Comparison of ENCODE assay signal across 21 cellular contexts in genomic region chr12:1670244-1670814, GRCh38. TPM values are rescaled to one million over a fixed set of nuclear protein-coding genes. Genes with fewer than 3 reads are reported as not detected.
A peak's percentile ranks its signal among the peaks of the same experiment; 100 is the strongest.
DNase-seq lines count a peak whose midpoint lies in the region; ATAC-seq and TF ChIP-seq lines count a peak whose summit lies in the region.
"Had no signal": no experiment of that assay in that cellular context is flagged by ENCODE, and none has a peak within 500 bp of the region (broad histone marks: within the 10 kb centered on the region; RNA-seq: fewer than 3 reads in every experiment).

No MANE protein-coding gene starts in this region.

- H3K4me3 Mint-ChIP-seq in natural killer cell (no peak overlapping the region), endodermal cell (no peak overlapping the region), type B pancreatic cell (no peak overlapping the region)
- H3K4me3 Mint-ChIP-seq in natural killer cell treated with Interleukin-12 subunit alpha and Interleukin-12 subunit beta and Interleukin-15 and Interleukin-18, amount 100 ng/mL, for 72 hours: no peak overlapping the region
- H3K4me3 Mint-ChIP-seq: activated T-cell treated with anti-CD3 and anti-CD28 coated beads, Interleukin-2, amount 50 U/mL, for 4 hours; brain; CD4-positive, alpha-beta memory T cell; memory B cell; neural crest cell; stimulated activated naive CD8-positive, alpha-beta T cell treated with anti-CD3 and anti-CD28 coated beads, Interleukin-15, amount 100 ng/mL, for 72 hours had no signal

- 82 to 93% methylated on average over 8 to 11 of the region's 11 CpGs for WGBS in endodermal cell (ENCODE audit: insufficient coverage in 1 of 2, insufficient read length in 1 of 2), 2 experiments

- DNase-seq in natural killer cell (no peak), endodermal cell (peak; percentile 45), type B pancreatic cell (ENCODE audit: extremely low spot score, unreplicated experiment) (no peak), NCI-H1048 (lab: John Stamatoyannopoulos, UW) (no peak), hepatic stellate cell (ENCODE audit: low spot score) (no peak), NCI-H187 treated with DMSO at 0.1 percent for 48 hours (lab: John Stamatoyannopoulos, UW) (no peak)
- no peak for DNase-seq in natural killer cell treated with Interleukin-12 subunit alpha and Interleukin-12 subunit beta and Interleukin-15 and Interleukin-18, amount 100 ng/mL, for 72 hours (ENCODE audit: low spot score)
- DNase-seq: activated T-cell treated with anti-CD3 and anti-CD28 coated beads, Interleukin-2, amount 50 U/mL, for 4 hours; CD4-positive, alpha-beta memory T cell; GOT3; IMR-90; MM.1S; NCI-H1694 treated with DMSO at 0.1 percent for 48 hours; NCI-H446 treated with DMSO at 0.1 percent for 48 hours; retina; stimulated activated naive CD8-positive, alpha-beta T cell treated with anti-CD3 and anti-CD28 coated beads, Interleukin-15, amount 100 ng/mL, for 72 hours had no signal

- TF ChIP-seq CTCF in natural killer cell (IDR thresholded peaks at IDR 0.05) (no peak), endodermal cell (conservative IDR thresholded peaks at IDR 0.05) (no peak), type B pancreatic cell (conservative IDR thresholded peaks at IDR 0.05) (no peak)

- H3K36me3 Mint-ChIP-seq in natural killer cell: no peaks in the 10 kb centered on the region
- no peaks in the 10 kb centered on the region for H3K36me3 Mint-ChIP-seq in natural killer cell treated with Interleukin-12 subunit alpha and Interleukin-12 subunit beta and Interleukin-15 and Interleukin-18, amount 100 ng/mL, for 72 hours
- no peaks in the 10 kb centered on the region for H3K36me3 Mint-ChIP-seq in endodermal cell (ENCODE audit: low read depth)
- peaks cover 12% of the 10 kb centered on the region for H3K36me3 Mint-ChIP-seq in type B pancreatic cell
- H3K36me3 Mint-ChIP-seq: activated naive CD4-positive, alpha-beta T cell treated with anti-CD3 and anti-CD28 coated beads, Interleukin-2, amount 50 U/mL, for 72 hours; brain; CD4-positive, alpha-beta memory T cell; memory B cell had no signal

- no peaks in the 10 kb centered on the region for H3K27me3 Mint-ChIP-seq in natural killer cell (ENCODE audit: low read depth in 2 of 2)
- H3K27me3 Mint-ChIP-seq in natural killer cell treated with Interleukin-12 subunit alpha and Interleukin-12 subunit beta and Interleukin-15 and Interleukin-18, amount 100 ng/mL, for 72 hours: no peaks in the 10 kb centered on the region
- H3K27me3 Mint-ChIP-seq in endodermal cell (ENCODE audit: insufficient read depth): no peaks in the 10 kb centered on the region
- H3K27me3 Mint-ChIP-seq in type B pancreatic cell: peaks cover 12% of the 10 kb centered on the region
- H3K27me3 Mint-ChIP-seq: CD4-positive, alpha-beta memory T cell; stimulated activated naive CD8-positive, alpha-beta T cell treated with anti-CD3 and anti-CD28 coated beads, Interleukin-15, amount 100 ng/mL, for 72 hours had no signal

- H3K4me1 ChIP-seq in endodermal cell (ENCODE audit: control insufficient read depth, insufficient read depth, low read length): no peaks in the 10 kb centered on the region
- H3K4me1 ChIP-seq in mucosa of rectum (ENCODE audit: control insufficient read depth in 2 of 2, insufficient read depth in 2 of 2, low read length in 2 of 2): peaks cover 28 to 52% of the 10 kb centered on the region in 2 donors

- intact Hi-C loops in natural killer cell (cut with micrococcal nuclease): no loop called here

- H3K36me3 ChIP-seq in endodermal cell (ENCODE audit: control insufficient read depth, insufficient read depth, low read length) (no peaks in the 10 kb centered on the region), mucosa of rectum (ENCODE audit: control insufficient read depth in 2 of 2, insufficient read depth in 2 of 2, low read length in 2 of 2) (no peaks in the 10 kb centered on the region)

- no peaks in the 10 kb centered on the region for H3K9me3 ChIP-seq in endodermal cell (ENCODE audit: control insufficient read depth, low read length)
- no peaks in the 10 kb centered on the region for H3K9me3 ChIP-seq in mucosa of rectum (ENCODE audit: control insufficient read depth in 2 of 2, low read length in 2 of 2)

- no peaks in the 10 kb centered on the region for H3K27me3 ChIP-seq in endodermal cell (ENCODE audit: control insufficient read depth, insufficient read depth, low read length, poor library complexity, severe bottlenecking)
- H3K27me3 ChIP-seq in mucosa of rectum (ENCODE audit: control insufficient read depth in 2 of 2, insufficient read depth in 2 of 2, low read length in 2 of 2): no peaks in the 10 kb centered on the region

- H3K27ac Mint-ChIP-seq in natural killer cell: peak overlapping the region; percentile 88 to 93
- H3K27ac Mint-ChIP-seq in natural killer cell treated with Interleukin-12 subunit alpha and Interleukin-12 subunit beta and Interleukin-15 and Interleukin-18, amount 100 ng/mL, for 72 hours: peak overlapping the region in 1 of 2 donors; percentile 7
- H3K27ac Mint-ChIP-seq in endodermal cell: no peak overlapping the region
- peak overlapping the region; percentile 99 for H3K27ac Mint-ChIP-seq in type B pancreatic cell
- H3K27ac Mint-ChIP-seq: activated naive CD4-positive, alpha-beta T cell treated with anti-CD3 and anti-CD28 coated beads, Interleukin-2, amount 50 U/mL, for 72 hours; memory B cell; stimulated activated naive CD8-positive, alpha-beta T cell treated with anti-CD3 and anti-CD28 coated beads, Interleukin-15, amount 100 ng/mL, for 72 hours had no signal

- H3K9ac ChIP-seq in endodermal cell (ENCODE audit: extremely low read depth, low read length, poor library complexity, severe bottlenecking) (no peak overlapping the region), mucosa of rectum (ENCODE audit: low read depth in 1 of 2, low read length in 2 of 2) (peak overlapping the region; percentile 70)

- no peaks in the 10 kb centered on the region for H3K9me3 Mint-ChIP-seq in natural killer cell
- peaks cover 2% of the 10 kb centered on the region for H3K9me3 Mint-ChIP-seq in natural killer cell treated with Interleukin-12 subunit alpha and Interleukin-12 subunit beta and Interleukin-15 and Interleukin-18, amount 100 ng/mL, for 72 hours
- no peaks in the 10 kb centered on the region for H3K9me3 Mint-ChIP-seq in endodermal cell
- H3K9me3 Mint-ChIP-seq in type B pancreatic cell: peaks cover 7% of the 10 kb centered on the region
- H3K9me3 Mint-ChIP-seq: activated naive CD4-positive, alpha-beta T cell treated with anti-CD3 and anti-CD28 coated beads, Interleukin-2, amount 50 U/mL, for 72 hours; activated T-cell treated with anti-CD3 and anti-CD28 coated beads, Interleukin-2, amount 50 U/mL, for 4 hours; brain; CD4-positive, alpha-beta memory T cell; memory B cell; neural crest cell; stimulated activated naive CD8-positive, alpha-beta T cell treated with anti-CD3 and anti-CD28 coated beads, Interleukin-15, amount 100 ng/mL, for 72 hours had no signal

- no peak overlapping the region for H3K27ac ChIP-seq in endodermal cell (ENCODE audit: low read depth, low read length)
- H3K27ac ChIP-seq in mucosa of rectum (ENCODE audit: low read depth in 2 of 2, low read length in 2 of 2): peak overlapping the region; percentile 97

- H3K4me3 ChIP-seq in endodermal cell (ENCODE audit: low read length): no peak overlapping the region
- H3K4me3 ChIP-seq in mucosa of rectum (ENCODE audit: low read length in 2 of 2): peak overlapping the region in 1 of 2 donors; percentile 54

- peaks cover 46 to 59% of the 10 kb centered on the region in 2 donors for H3K4me1 Mint-ChIP-seq in natural killer cell
- H3K4me1 Mint-ChIP-seq in natural killer cell treated with Interleukin-12 subunit alpha and Interleukin-12 subunit beta and Interleukin-15 and Interleukin-18, amount 100 ng/mL, for 72 hours (ENCODE audit: low read depth in 2 of 2): peaks cover 27 to 39% of the 10 kb centered on the region in 2 donors
- no peaks in the 10 kb centered on the region for H3K4me1 Mint-ChIP-seq in endodermal cell
- H3K4me1 Mint-ChIP-seq in type B pancreatic cell (ENCODE audit: unreplicated experiment): peaks cover 10% of the 10 kb centered on the region

- ATAC-seq in natural killer cell: no peak
- no peak for ATAC-seq in natural killer cell treated with Interleukin-12 subunit alpha and Interleukin-12 subunit beta and Interleukin-15 and Interleukin-18, amount 100 ng/mL, for 72 hours
- ATAC-seq: activated naive CD4-positive, alpha-beta T cell treated with anti-CD3 and anti-CD28 coated beads, Interleukin-2, amount 50 U/mL, for 72 hours; activated T-cell treated with anti-CD3 and anti-CD28 coated beads, Interleukin-2, amount 50 U/mL, for 4 hours; stimulated activated naive CD8-positive, alpha-beta T cell treated with anti-CD3 and anti-CD28 coated beads, Interleukin-15, amount 100 ng/mL, for 72 hours had no signal

RNA-seq across cellular contexts. Expression of gene ADIPOR2, which starts 20.5 kb away (rescaled TPM):
- 10 to 100 TPM; 38.6 to 48.3 (median 44.0) TPM for total RNA-seq in natural killer cell
- 10 to 100 TPM; 72.5 to 74.5 TPM for total RNA-seq in natural killer cell treated with Interleukin-12 subunit alpha and Interleukin-12 subunit beta and Interleukin-15 and Interleukin-18, amount 100 ng/mL, for 72 hours
- 100 to 1,000 TPM in 1 of 2 donors, 10 to 100 TPM in 1; 53.7 to 124 TPM for total RNA-seq in endodermal cell
- 37.8 TPM for polyA plus RNA-seq in endodermal cell (2013, experiment 1 of 2)
- polyA plus RNA-seq in endodermal cell (2013, experiment 2 of 2): 37.2 TPM
- total RNA-seq in type B pancreatic cell (ENCODE audit: low replicate concordance): 49.2 and 103 TPM in 2 replicates

RNA-seq across cellular contexts. Expression of gene WNT5B, which starts 41.3 kb away (rescaled TPM):
- total RNA-seq in natural killer cell (not detected), endodermal cell (1 to 10 TPM in 1 of 2 donors, under 1 TPM in 1; 0.71 to 6.1 TPM), type B pancreatic cell (ENCODE audit: low replicate concordance) (11.3 and 42.9 TPM in 2 replicates)
- total RNA-seq in natural killer cell treated with Interleukin-12 subunit alpha and Interleukin-12 subunit beta and Interleukin-15 and Interleukin-18, amount 100 ng/mL, for 72 hours: under 1 TPM in 1 of 2 donors, not detected in 1; 0.47 TPM
- polyA plus RNA-seq in endodermal cell (2013, experiment 1 of 2): 9.0 TPM
- polyA plus RNA-seq in endodermal cell (2013, experiment 2 of 2): 8.2 TPM
